Comparison of ENCODE assay signal across 9 cellular contexts in the genomic region with DNA sequence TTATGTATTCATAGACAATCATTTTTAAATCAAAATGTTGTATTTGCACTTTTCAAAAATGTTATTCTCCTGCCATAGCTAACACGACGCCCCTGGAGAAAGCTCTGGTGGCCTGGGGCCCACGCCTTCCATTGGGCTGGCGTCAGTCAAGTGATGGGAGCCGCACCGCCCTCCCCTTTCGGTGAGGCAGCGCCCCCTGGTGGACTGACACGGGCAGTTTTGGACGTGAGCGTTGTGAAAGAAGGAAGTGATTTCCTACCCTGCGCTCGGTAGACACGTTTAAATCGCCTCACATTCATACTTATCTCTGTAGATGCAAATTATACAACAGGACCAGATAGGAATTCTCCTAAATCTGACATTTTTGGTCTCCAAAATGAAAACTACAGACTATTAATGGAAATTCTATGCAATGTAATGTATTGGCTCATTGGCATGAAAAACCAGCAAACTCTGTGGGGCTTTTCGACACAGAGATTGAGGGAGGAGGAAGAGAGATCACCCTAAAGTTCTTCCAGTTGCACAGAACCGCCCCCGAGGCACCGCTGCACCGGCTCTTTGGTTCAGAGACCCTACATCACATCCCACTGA.
DNase-seq lines count a peak whose midpoint lies in the region; ATAC-seq and TF ChIP-seq lines count a peak whose summit lies in the region.
"Had no signal": no experiment of that assay in that cellular context is flagged by ENCODE, and none has a peak within 500 bp of the region (broad histone marks: within the 10 kb centered on the region; RNA-seq: fewer than 3 reads in every experiment).

No MANE protein-coding gene starts in this region.

- H3K4me1 ChIP-seq in left ventricle myocardium inferior: no peaks in the 10 kb centered on the region

- H3K9me3 ChIP-seq in left ventricle myocardium inferior (replicated peaks): no peaks in the 10 kb centered on the region

- ATAC-seq in HG02678 (IDR thresholded peaks at IDR 0.05; ENCODE audit: unreplicated experiment): peak; percentile 97

- DNase-seq in activated CD8-positive, alpha-beta memory T cell treated with anti-CD3 and anti-CD28 coated beads for 24 hours: peak; percentile 63
- no peak for DNase-seq in activated CD8-positive, alpha-beta memory T cell treated with anti-CD3 and anti-CD28 coated beads, Interleukin-2, amount 50 U/mL, for 4 hours
- peak; percentile 59 for DNase-seq in NCI-H1694 (lab: John Stamatoyannopoulos, UW)
- peak; percentile 72 to 76 for DNase-seq in activated T-cell treated with anti-CD3 and anti-CD28 coated beads, Interleukin-2, amount 50 U/mL, for 48 hours
- DNase-seq in left ventricle myocardium inferior: peak; percentile 42
- peak; percentile 13 for DNase-seq in skeletal muscle cell (ENCODE audit: low read depth)
- DNase-seq in NK-92 (lab: John Stamatoyannopoulos, UW; ENCODE audit: unreplicated experiment): no peak

- no peaks in the 10 kb centered on the region for H3K36me3 ChIP-seq in left ventricle myocardium inferior

- H3K4me3 ChIP-seq in left ventricle myocardium inferior (no peak overlapping the region), skeletal muscle cell (ENCODE audit: low read depth, low read length) (no peak overlapping the region)

- peak; percentile 83 for TF ChIP-seq CTCF in left ventricle myocardium inferior (IDR thresholded peaks at IDR 0.05; ENCODE audit: borderline replicate concordance)

- intact Hi-C loops in left ventricle myocardium inferior (cut with micrococcal nuclease): no loop called here

- H3K27me3 ChIP-seq in left ventricle myocardium inferior (ENCODE audit: low read depth): peaks cover 5% of the 10 kb centered on the region

- H3K27ac ChIP-seq in left ventricle myocardium inferior (replicated peaks): no peak overlapping the region
- H3K27ac ChIP-seq: epithelial cell of prostate had no signal

Comparison
In these comparisons a context has a peak if more than half of its experiments do, and no peak if none do; other contexts are left out.
1. DNase-seq: peak in activated CD8-positive, alpha-beta memory T cell treated with anti-CD3 and anti-CD28 coated beads for 24 hours (single experiment), NCI-H1694 (single experiment), activated T-cell treated with anti-CD3 and anti-CD28 coated beads, Interleukin-2, amount 50 U/mL, for 48 hours (2 of 2), left ventricle myocardium inferior (single experiment) and skeletal muscle cell (single experiment); none in activated CD8-positive, alpha-beta memory T cell treated with anti-CD3 and anti-CD28 coated beads, Interleukin-2, amount 50 U/mL, for 4 hours (single experiment) and NK-92 (single experiment).